In genomic region chr3:45064512-45065372, GRCh38 we compare ENCODE assay signal across 9 cellular contexts. TPM values are rescaled to one million over a fixed set of nuclear protein-coding genes. Genes with fewer than 3 reads are reported as not detected.
DNase-seq lines count a peak whose midpoint lies in the region; ATAC-seq, FAIRE-seq and TF ChIP-seq lines count a peak whose summit lies in the region.
"Had no signal": no experiment of that assay in that cellular context is flagged by ENCODE, and none has a peak within 500 bp of the region (broad histone marks: within the 10 kb centered on the region; RNA-seq: fewer than 3 reads in every experiment).

No MANE protein-coding gene starts in this region.

- peak overlapping the region; percentile 9 to 50 for H3K27ac ChIP-seq in liver (ENCODE audit: low read depth in 1 of 2, low read length in 2 of 2)
- H3K27ac ChIP-seq in HepG2 (ENCODE audit: extremely low read length, insufficient read depth, low read length): no peak overlapping the region
- H3K27ac ChIP-seq in mesodermal cell (ENCODE audit: low read depth, low read length, severe bottlenecking): peak overlapping the region; percentile 51
- H3K27ac ChIP-seq: C4-2B had no signal

- H3K27me3 Mint-ChIP-seq in activated naive CD8-positive, alpha-beta T cell treated with anti-CD3 and anti-CD28 coated beads for 36 hours: peaks cover 17% of the 10 kb centered on the region

- no peak overlapping the region for H2AFZ ChIP-seq in HepG2 (ENCODE audit: low read length)

- no peaks in the 10 kb centered on the region for H4K20me1 ChIP-seq in HepG2 (ENCODE audit: insufficient read depth, low read length)

- in situ Hi-C loops in HepG2 (cut with HindIII; ENCODE audit: extremely low pct_ligation_motif_present, low pct_unique_long_range_greater_than_20kb): no loop called here

- H3K36me3 ChIP-seq in liver (ENCODE audit: control insufficient read depth in 4 of 4, insufficient read depth in 3 of 4, low read depth in 1 of 4, low read length in 3 of 4) (no peaks in the 10 kb centered on the region), HepG2 (replicated peaks in 1 of 2; ENCODE audit: control insufficient read depth in 1 of 2, insufficient read depth in 2 of 2, low read length in 2 of 2) (no peaks in the 10 kb centered on the region), mesodermal cell (ENCODE audit: control insufficient read depth, insufficient read depth, low read length) (no peaks in the 10 kb centered on the region)

- peak overlapping the region; percentile 65 for H3K27ac Mint-ChIP-seq in activated naive CD8-positive, alpha-beta T cell treated with anti-CD3 and anti-CD28 coated beads for 36 hours

- H3K4me3 Mint-ChIP-seq in activated naive CD8-positive, alpha-beta T cell treated with anti-CD3 and anti-CD28 coated beads for 36 hours: peak overlapping the region; percentile 43

- no peak overlapping the region for H3K4me3 ChIP-seq in liver (ENCODE audit: low read depth in 1 of 3, low read length in 3 of 3)
- no peak overlapping the region for H3K4me3 ChIP-seq in HepG2 (replicated peaks in 1 of 3; ENCODE audit: insufficient read depth in 1 of 3, low read depth in 2 of 3, low read length in 3 of 3)
- no peak overlapping the region for H3K4me3 ChIP-seq in mesodermal cell (ENCODE audit: extremely low read depth, insufficient read depth, low read length, poor library complexity, severe bottlenecking)

- no peak for TF ChIP-seq RAD21 in liver (IDR thresholded peaks at IDR 0.05)
- TF ChIP-seq RAD21 in HepG2 (CRISPR knock-in tag; IDR thresholded peaks at IDR 0.05): no peak

- WGBS in liver: 62% methylated on average over 12 of the region's 12 CpGs
- 36% methylated on average over 12 of the region's 12 CpGs for WGBS in HepG2 (ENCODE audit: low lambda C conversion rate)
- 85 to 88% methylated on average over 7 to 8 of the region's 12 CpGs for WGBS in mesodermal cell (ENCODE audit: insufficient coverage in 2 of 2), 2 experiments

- intact Hi-C loops in HepG2 (cut with micrococcal nuclease; ENCODE audit: unreplicated experiment): no loop called here

- no peak for TF ChIP-seq EP300 in HepG2 (IDR thresholded peaks at IDR 0.05; ENCODE audit: low read depth in 2 of 2, low read length in 2 of 2)
- TF ChIP-seq EP300 in HepG2 (CRISPR knock-in tag; IDR thresholded peaks at IDR 0.05; ENCODE audit: borderline replicate concordance): no peak

- peaks cover 26% of the 10 kb centered on the region for H3K4me1 Mint-ChIP-seq in activated naive CD8-positive, alpha-beta T cell treated with anti-CD3 and anti-CD28 coated beads for 36 hours

- TF ChIP-seq CTCF in liver (IDR thresholded peaks at IDR 0.05; ENCODE audit: low read depth, low read length, missing input control) (no peak), HepG2 (CRISPR knock-in tag; IDR thresholded peaks at IDR 0.05) (no peak)

- no peak overlapping the region for H3K9ac ChIP-seq in liver (ENCODE audit: low read depth in 1 of 2, low read length in 2 of 2)
- no peak overlapping the region for H3K9ac ChIP-seq in HepG2 (ENCODE audit: insufficient read depth, low read depth, low read length)

- ATAC-seq in HepG2 (no peak), HG02938 (IDR thresholded peaks at IDR 0.05; ENCODE audit: unreplicated experiment) (no peak), HG03565 (IDR thresholded peaks at IDR 0.05; ENCODE audit: unreplicated experiment) (no peak)

- no peak for TF ChIP-seq POLR2A in HepG2 (IDR thresholded peaks at IDR 0.05; ENCODE audit: insufficient read depth in 1 of 2, low read depth in 2 of 2, low read length in 2 of 2)

- no peaks in the 10 kb centered on the region for H3K36me3 Mint-ChIP-seq in activated naive CD8-positive, alpha-beta T cell treated with anti-CD3 and anti-CD28 coated beads for 36 hours

- no TSS peak for BruUV-seq in HepG2 (replicated peaks; lab: Mats Ljungman, UMichigan)

- no peaks in the 10 kb centered on the region for H3K9me3 Mint-ChIP-seq in activated naive CD8-positive, alpha-beta T cell treated with anti-CD3 and anti-CD28 coated beads for 36 hours

- H3K9me3 ChIP-seq in liver (ENCODE audit: control insufficient read depth in 4 of 4, low read length in 3 of 4) (no peaks in the 10 kb centered on the region), HepG2 (ENCODE audit: low read length) (no peaks in the 10 kb centered on the region), mesodermal cell (ENCODE audit: control insufficient read depth, low read length) (no peaks in the 10 kb centered on the region)

- no peak overlapping the region for H3K4me2 ChIP-seq in HepG2 (ENCODE audit: low read depth, low read length)

- H3K4me1 ChIP-seq in liver (ENCODE audit: control insufficient read depth in 4 of 4, insufficient read depth in 4 of 4, low read length in 3 of 4) (peaks cover 0 to 4% (median 0%) of the 10 kb centered on the region in 4 donors), HepG2 (ENCODE audit: insufficient read depth, low read length) (no peaks in the 10 kb centered on the region), mesodermal cell (ENCODE audit: control insufficient read depth, insufficient read depth, low read length, poor library complexity, severe bottlenecking) (peaks cover 11% of the 10 kb centered on the region)

- CTCF ChIA-PET in HepG2 (lab: Yijun Ruan, JAX; ENCODE audit: low intra/inter-chr PET ratio, low total read pairs): no interaction called here

- FAIRE-seq in HepG2 (lab: Jason Lieb, UNC): no peak

- POLR2A ChIA-PET in HepG2 (lab: Yijun Ruan, JAX): no interaction called here

- H3K27me3 ChIP-seq in liver (ENCODE audit: control insufficient read depth in 4 of 4, insufficient read depth in 4 of 4, low read length in 3 of 4): no peaks in the 10 kb centered on the region
- H3K27me3 ChIP-seq in HepG2 (ENCODE audit: control insufficient read depth in 1 of 2, insufficient read depth in 2 of 2, low read length in 2 of 2): no peaks in the 10 kb centered on the region; a peak in 1 of 5 replicates

- no peaks in the 10 kb centered on the region for H3K79me2 ChIP-seq in HepG2 (ENCODE audit: insufficient read depth, low read length)

- no peak for DNase-seq in HepG2 (ENCODE audit: low spot score)
- peak; percentile 67 for DNase-seq in activated naive CD8-positive, alpha-beta T cell treated with anti-CD3 and anti-CD28 coated beads for 36 hours
- DNase-seq in nucleus accumbens (lab: John Stamatoyannopoulos, UW): no peak
- no peak for DNase-seq in NCI-H146 (lab: John Stamatoyannopoulos, UW)

TF ChIP-seq in HepG2, 621 proteins besides CTCF, POLR2A, EP300 and RAD21 (continues in another document):
- TF ChIP-seq GTF2F1 (IDR thresholded peaks at IDR 0.05; ENCODE audit: low read length): no peak
- no peak for TF ChIP-seq ZBTB43 (CRISPR knock-in tag; conservative IDR thresholded peaks at IDR 0.05)
- no peak for TF ChIP-seq PAF1 (CRISPR knock-in tag; IDR thresholded peaks at IDR 0.05)
- TF ChIP-seq HIVEP1 (CRISPR knock-in tag; IDR thresholded peaks at IDR 0.05): no peak

RNA-seq across cellular contexts. Expression of gene CLEC3B, which starts 38.6 kb away (rescaled TPM):
- 1 to 10 TPM; 7.7 to 8.9 TPM for total RNA-seq in liver
- polyA plus RNA-seq in liver: 10 to 100 TPM; 17.0 to 28.8 TPM
- not detected in 2 replicates for total RNA-seq in HepG2 (2016; rRNA removed; fragmentation: Illumina TruSeq; extraction: Trizol)
- total RNA-seq in HepG2 (2016; cell fraction: cytosol; rRNA removed; fragmentation: Illumina TruSeq; extraction: Trizol; ENCODE audit: low read depth): not detected in 2 replicates
- not detected in 2 replicates for total RNA-seq in HepG2 (2016; cell fraction: insoluble cytoplasmic fraction; rRNA removed; fragmentation: Illumina TruSeq; extraction: Trizol)
- not detected in 2 replicates for total RNA-seq in HepG2 (2016; cell fraction: membrane; rRNA removed; fragmentation: Illumina TruSeq; extraction: Trizol)
- not detected in 2 replicates for total RNA-seq in HepG2 (2016; cell fraction: nucleus; rRNA removed; fragmentation: Illumina TruSeq; extraction: Trizol)
- 0.07 and 0.10 TPM in 2 replicates for polyA plus RNA-seq in HepG2 (2011; rRNA removed)
- not detected in 2 replicates for polyA plus RNA-seq in HepG2 (2011; cell fraction: cytosol; rRNA removed)
- 0.39 and 0.47 TPM in 2 replicates for polyA plus RNA-seq in HepG2 (2011; cell fraction: nucleus; rRNA removed)
- polyA plus RNA-seq in HepG2 (2012): 0.24 TPM in 1 of 2 replicates, not detected in the other
- polyA plus RNA-seq in HepG2 (2016; cell fraction: cytosol; fragmentation: Illumina TruSeq; extraction: Trizol; ENCODE audit: low read depth): not detected in 2 replicates
- not detected in 2 replicates for polyA plus RNA-seq in HepG2 (2016; cell fraction: insoluble cytoplasmic fraction; fragmentation: Illumina TruSeq; extraction: Trizol; ENCODE audit: low read depth)
- polyA plus RNA-seq in HepG2 (2016; cell fraction: membrane; fragmentation: Illumina TruSeq; extraction: Trizol; ENCODE audit: low read depth): not detected in 2 replicates
- 0.77 TPM in 1 of 2 replicates, not detected in the other for polyA plus RNA-seq in HepG2 (2016; cell fraction: nucleus; fragmentation: Illumina TruSeq; extraction: Trizol; ENCODE audit: insufficient read depth, low read depth)
- 0.37 TPM in 1 of 2 replicates, not detected in the other for polyA minus RNA-seq in HepG2 (2011; rRNA and poly(A)+ RNA removed; ENCODE audit: low replicate concordance)
- not detected in 2 replicates for polyA minus RNA-seq in HepG2 (2011; cell fraction: cytosol; rRNA and poly(A)+ RNA removed)
- polyA minus RNA-seq in HepG2 (2011; cell fraction: nucleus; rRNA and poly(A)+ RNA removed): 0.77 TPM in 1 of 2 replicates, not detected in the other
- not detected for total RNA-seq in activated naive CD8-positive, alpha-beta T cell treated with anti-CD3 and anti-CD28 coated beads for 36 hours
- 0.77 TPM for polyA plus RNA-seq in mesodermal cell (2013, experiment 1 of 2)
- polyA plus RNA-seq in mesodermal cell (2013, experiment 2 of 2): 0.35 TPM
